Comparison of ENCODE assay signal across 2 cellular contexts in the genomic region with DNA sequence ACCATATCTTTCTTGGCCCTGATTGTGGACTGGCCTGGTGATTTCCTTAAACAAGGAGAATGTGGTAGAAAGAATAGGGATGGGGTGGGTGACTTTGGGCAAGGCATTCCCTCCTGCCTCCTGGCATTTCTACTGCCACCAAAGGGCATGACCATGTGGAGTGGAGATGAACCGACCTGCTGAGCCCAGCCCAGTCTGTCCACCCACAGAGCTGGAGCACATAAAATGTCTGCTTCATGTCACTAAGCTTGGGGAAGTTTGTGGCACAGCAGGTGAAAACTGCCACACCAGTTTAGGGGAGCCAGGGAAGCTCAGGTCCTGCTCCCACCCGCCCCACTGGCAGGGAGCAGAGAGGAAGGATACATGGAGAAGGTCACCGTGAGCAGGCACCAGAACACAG.
TF ChIP-seq lines count a peak whose summit lies in the region.

No MANE protein-coding gene starts in this region.

TF ChIP-seq in HEK293, 187 proteins besides CTCF, POLR2A, EP300 and RAD21:
- TF ChIP-seq SETDB1 (IDR thresholded peaks at IDR 0.05; ENCODE audit: insufficient read length, low read length) (peak; percentile 87), ZNF629 (tag by site-specific recombination; IDR thresholded peaks at IDR 0.05) (no peak), TRIM28 (IDR thresholded peaks at IDR 0.05; ENCODE audit: borderline replicate concordance, low read length) (peak; percentile 93; the same call in 1 of the 2 replicates)

TF ChIP-seq in K562, 482 proteins besides CTCF, POLR2A, EP300 and RAD21:
- no peak for TF ChIP-seq NFE2L1 (tag; IDR thresholded peaks at IDR 0.05; ENCODE audit: borderline replicate concordance, low read depth)
- TF ChIP-seq RB1 (IDR thresholded peaks at IDR 0.05; ENCODE audit: low read depth): no peak
- TF ChIP-seq, protein P1, sequence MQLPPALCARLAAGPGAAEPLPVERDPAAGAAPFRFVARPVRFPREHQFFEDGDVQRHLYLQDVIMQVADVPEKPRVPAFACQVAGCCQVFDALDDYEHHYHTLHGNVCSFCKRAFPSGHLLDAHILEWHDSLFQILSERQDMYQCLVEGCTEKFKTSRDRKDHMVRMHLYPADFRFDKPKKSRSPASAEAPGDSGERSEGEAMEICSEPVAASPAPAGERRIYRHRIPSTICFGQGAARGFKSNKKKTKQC (CRISPR knock-in tag; IDR thresholded peaks at IDR 0.05): no peak
- no peak for TF ChIP-seq HDAC1 (IDR thresholded peaks at IDR 0.05)
- TF ChIP-seq TRIM28 (IDR thresholded peaks at IDR 0.05): no peak
- TF ChIP-seq, protein P2, sequence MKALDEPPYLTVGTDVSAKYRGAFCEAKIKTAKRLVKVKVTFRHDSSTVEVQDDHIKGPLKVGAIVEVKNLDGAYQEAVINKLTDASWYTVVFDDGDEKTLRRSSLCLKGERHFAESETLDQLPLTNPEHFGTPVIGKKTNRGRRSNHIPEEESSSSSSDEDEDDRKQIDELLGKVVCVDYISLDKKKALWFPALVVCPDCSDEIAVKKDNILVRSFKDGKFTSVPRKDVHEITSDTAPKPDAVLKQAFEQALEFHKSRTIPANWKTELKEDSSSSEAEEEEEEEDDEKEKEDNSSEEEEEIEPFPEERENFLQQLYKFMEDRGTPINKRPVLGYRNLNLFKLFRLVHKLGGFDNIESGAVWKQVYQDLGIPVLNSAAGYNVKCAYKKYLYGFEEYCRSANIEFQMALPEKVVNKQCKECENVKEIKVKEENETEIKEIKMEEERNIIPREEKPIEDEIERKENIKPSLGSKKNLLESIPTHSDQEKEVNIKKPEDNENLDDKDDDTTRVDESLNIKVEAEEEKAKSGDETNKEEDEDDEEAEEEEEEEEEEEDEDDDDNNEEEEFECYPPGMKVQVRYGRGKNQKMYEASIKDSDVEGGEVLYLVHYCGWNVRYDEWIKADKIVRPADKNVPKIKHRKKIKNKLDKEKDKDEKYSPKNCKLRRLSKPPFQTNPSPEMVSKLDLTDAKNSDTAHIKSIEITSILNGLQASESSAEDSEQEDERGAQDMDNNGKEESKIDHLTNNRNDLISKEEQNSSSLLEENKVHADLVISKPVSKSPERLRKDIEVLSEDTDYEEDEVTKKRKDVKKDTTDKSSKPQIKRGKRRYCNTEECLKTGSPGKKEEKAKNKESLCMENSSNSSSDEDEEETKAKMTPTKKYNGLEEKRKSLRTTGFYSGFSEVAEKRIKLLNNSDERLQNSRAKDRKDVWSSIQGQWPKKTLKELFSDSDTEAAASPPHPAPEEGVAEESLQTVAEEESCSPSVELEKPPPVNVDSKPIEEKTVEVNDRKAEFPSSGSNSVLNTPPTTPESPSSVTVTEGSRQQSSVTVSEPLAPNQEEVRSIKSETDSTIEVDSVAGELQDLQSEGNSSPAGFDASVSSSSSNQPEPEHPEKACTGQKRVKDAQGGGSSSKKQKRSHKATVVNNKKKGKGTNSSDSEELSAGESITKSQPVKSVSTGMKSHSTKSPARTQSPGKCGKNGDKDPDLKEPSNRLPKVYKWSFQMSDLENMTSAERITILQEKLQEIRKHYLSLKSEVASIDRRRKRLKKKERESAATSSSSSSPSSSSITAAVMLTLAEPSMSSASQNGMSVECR (CRISPR knock-in tag; IDR thresholded peaks at IDR 0.05): no peak
- TF ChIP-seq, protein P3, sequence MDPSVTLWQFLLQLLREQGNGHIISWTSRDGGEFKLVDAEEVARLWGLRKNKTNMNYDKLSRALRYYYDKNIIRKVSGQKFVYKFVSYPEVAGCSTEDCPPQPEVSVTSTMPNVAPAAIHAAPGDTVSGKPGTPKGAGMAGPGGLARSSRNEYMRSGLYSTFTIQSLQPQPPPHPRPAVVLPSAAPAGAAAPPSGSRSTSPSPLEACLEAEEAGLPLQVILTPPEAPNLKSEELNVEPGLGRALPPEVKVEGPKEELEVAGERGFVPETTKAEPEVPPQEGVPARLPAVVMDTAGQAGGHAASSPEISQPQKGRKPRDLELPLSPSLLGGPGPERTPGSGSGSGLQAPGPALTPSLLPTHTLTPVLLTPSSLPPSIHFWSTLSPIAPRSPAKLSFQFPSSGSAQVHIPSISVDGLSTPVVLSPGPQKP (CRISPR knock-in tag; IDR thresholded peaks at IDR 0.05): no peak
- TF ChIP-seq RUNX1 (IDR thresholded peaks at IDR 0.05; ENCODE audit: low read depth): no peak
- no peak for TF ChIP-seq HOXB6 (CRISPR knock-in tag; IDR thresholded peaks at IDR 0.05; ENCODE audit: borderline replicate concordance)
- TF ChIP-seq, protein P4, sequence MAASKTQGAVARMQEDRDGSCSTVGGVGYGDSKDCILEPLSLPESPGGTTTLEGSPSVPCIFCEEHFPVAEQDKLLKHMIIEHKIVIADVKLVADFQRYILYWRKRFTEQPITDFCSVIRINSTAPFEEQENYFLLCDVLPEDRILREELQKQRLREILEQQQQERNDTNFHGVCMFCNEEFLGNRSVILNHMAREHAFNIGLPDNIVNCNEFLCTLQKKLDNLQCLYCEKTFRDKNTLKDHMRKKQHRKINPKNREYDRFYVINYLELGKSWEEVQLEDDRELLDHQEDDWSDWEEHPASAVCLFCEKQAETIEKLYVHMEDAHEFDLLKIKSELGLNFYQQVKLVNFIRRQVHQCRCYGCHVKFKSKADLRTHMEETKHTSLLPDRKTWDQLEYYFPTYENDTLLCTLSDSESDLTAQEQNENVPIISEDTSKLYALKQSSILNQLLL (CRISPR knock-in tag; IDR thresholded peaks at IDR 0.05; ENCODE audit: borderline replicate concordance): no peak
- TF ChIP-seq SP2 (IDR thresholded peaks at IDR 0.05; ENCODE audit: extremely low read depth, low read depth, low read length, poor library complexity, severe bottlenecking): no peak
- no peak for TF ChIP-seq BCL6 (CRISPR knock-in tag; IDR thresholded peaks at IDR 0.05)
- no peak for TF ChIP-seq ZNF766 (CRISPR knock-in tag; conservative IDR thresholded peaks at IDR 0.05)
- TF ChIP-seq FUS (optimal IDR thresholded peaks at IDR 0.05; ENCODE audit: low read depth, low read length): no peak
- no peak for TF ChIP-seq HMGN3 (IDR thresholded peaks at IDR 0.05; ENCODE audit: borderline replicate concordance, extremely low read depth, insufficient read length, low read depth, low read length)
- no peak for TF ChIP-seq CHD1 (IDR thresholded peaks at IDR 0.05; ENCODE audit: low read length)
- TF ChIP-seq ZNF717 (CRISPR knock-in tag; IDR thresholded peaks at IDR 0.05): no peak
